ENCODE assay signal across 9 cellular contexts in genomic region chr16:84725481-84726078, GRCh38. TPM values are rescaled to one million over a fixed set of nuclear protein-coding genes. Genes with fewer than 3 reads are reported as not detected.
DNase-seq lines count a peak whose midpoint lies in the region; ATAC-seq and TF ChIP-seq lines count a peak whose summit lies in the region.
"Had no signal": no experiment of that assay in that cellular context is flagged by ENCODE, and none has a peak within 500 bp of the region (broad histone marks: within the 10 kb centered on the region; RNA-seq: fewer than 3 reads in every experiment).

No MANE protein-coding gene starts in this region.

- no peaks in the 10 kb centered on the region for H3K9me3 Mint-ChIP-seq in HFFc6
- no peaks in the 10 kb centered on the region for H3K9me3 Mint-ChIP-seq in activated T-helper 17 cell treated with anti-CD3 and anti-CD28 coated beads, Interleukin-2, amount 50 U/mL, for 72 hours
- H3K9me3 Mint-ChIP-seq in mesothelial cell of epicardium = no peaks in the 10 kb centered on the region
- H3K9me3 Mint-ChIP-seq: activated T-helper 2 cell treated with anti-CD3 and anti-CD28 coated beads, Interferon-gamma antibody, Interleukin-2, Interleukin-4, amounts not matched to agents 10 μg/mL and 5 μg/mL and 100 μg/mL, durations not matched to agents 14 hours and 24 hours and 36 hours had no signal

- DNase-seq in HFFc6 = no peak
- no peak for DNase-seq in mesothelial cell of epicardium (ENCODE audit: low spot score in 2 of 2, unreplicated experiment in 2 of 2)
- DNase-seq in SHP77 (lab: John Stamatoyannopoulos, UW) = no peak
- DNase-seq in substantia nigra (lab: John Stamatoyannopoulos, UW) = no peak

- H3K36me3 Mint-ChIP-seq in HFFc6 (ENCODE audit: low read depth) (peaks cover 5% of the 10 kb centered on the region; the same call in 1 of the 2 replicates), mesothelial cell of epicardium (peaks cover 7% of the 10 kb centered on the region)
- peaks cover 29% of the 10 kb centered on the region for H3K36me3 Mint-ChIP-seq in activated T-helper 17 cell treated with anti-CD3 and anti-CD28 coated beads, Interleukin-2, amount 50 U/mL, for 72 hours (ENCODE audit: low read depth)

- no peaks in the 10 kb centered on the region for H3K27me3 Mint-ChIP-seq in HFFc6 (ENCODE audit: insufficient read depth)
- H3K27me3 Mint-ChIP-seq in activated T-helper 17 cell treated with anti-CD3 and anti-CD28 coated beads, Interleukin-2, amount 50 U/mL, for 72 hours = no peaks in the 10 kb centered on the region
- H3K27me3 Mint-ChIP-seq in mesothelial cell of epicardium (ENCODE audit: low read depth) = no peaks in the 10 kb centered on the region

- H3K27ac ChIP-seq in C4-2B (peak overlapping the region; percentile 57), substantia nigra (ENCODE audit: low read depth, low read length, poor library complexity, severe bottlenecking) (no peak overlapping the region)

- H3K27ac Mint-ChIP-seq in HFFc6 (peak overlapping the region; percentile 72; the same call in 1 of the 2 replicates), mesothelial cell of epicardium (peak overlapping the region; percentile 89)
- no peak overlapping the region for H3K27ac Mint-ChIP-seq in activated T-helper 17 cell treated with anti-CD3 and anti-CD28 coated beads, Interleukin-2, amount 50 U/mL, for 72 hours
- H3K27ac Mint-ChIP-seq: activated T-helper 2 cell treated with anti-CD3 and anti-CD28 coated beads, Interferon-gamma antibody, Interleukin-2, Interleukin-4, amounts not matched to agents 10 μg/mL and 5 μg/mL and 100 μg/mL, durations not matched to agents 14 hours and 24 hours and 36 hours had no signal

- H3K4me3 Mint-ChIP-seq in HFFc6 (no peak overlapping the region), mesothelial cell of epicardium (no peak overlapping the region)
- H3K4me3 Mint-ChIP-seq in activated T-helper 17 cell treated with anti-CD3 and anti-CD28 coated beads, Interleukin-2, amount 50 U/mL, for 72 hours = peak overlapping the region; percentile 56

- ATAC-seq in activated T-helper 17 cell treated with anti-CD3 and anti-CD28 coated beads, Interleukin-2, amount 50 U/mL, for 72 hours (replicated peaks) = no peak
- ATAC-seq in HG02571 (IDR thresholded peaks at IDR 0.05; ENCODE audit: unreplicated experiment) = no peak
- no peak for ATAC-seq in HG03135 (IDR thresholded peaks at IDR 0.05; ENCODE audit: unreplicated experiment)

- TF ChIP-seq CTCF in C4-2B (conservative IDR thresholded peaks at IDR 0.05) (0 out of 2 replicates have a peak, but pooled peaks have one; percentile 54), HFFc6 (IDR thresholded peaks at IDR 0.05) (no peak), mesothelial cell of epicardium (IDR thresholded peaks at IDR 0.05; ENCODE audit: unreplicated experiment) (no peak)

- H3K4me1 Mint-ChIP-seq in HFFc6 (ENCODE audit: low read depth) (peaks cover 81% of the 10 kb centered on the region), mesothelial cell of epicardium (peaks cover 57% of the 10 kb centered on the region)
- H3K4me1 Mint-ChIP-seq in activated T-helper 17 cell treated with anti-CD3 and anti-CD28 coated beads, Interleukin-2, amount 50 U/mL, for 72 hours = peaks cover 33% of the 10 kb centered on the region

RNA-seq across cellular contexts. Expression of gene USP10, which starts 25.8 kb away (rescaled TPM):
- 100 to 1,000 TPM in 2 of 6 experiments, 10 to 100 TPM in 4; 83.2 to 106 (median 92.3) TPM for total RNA-seq in HFFc6 (2021; fragmentation: NEBNext Ultra II Directional; extraction: Animal tissue kit (Norgen Biotek cat#: 25700))
- 100 to 1,000 TPM in 1 of 2 donors, 10 to 100 TPM in 1; 93.4 to 127 TPM for total RNA-seq in activated T-helper 17 cell treated with anti-CD3 and anti-CD28 coated beads, Interleukin-2, amount 50 U/mL, for 72 hours
- total RNA-seq in mesothelial cell of epicardium = 118 to 128 TPM (median 124 TPM) in 3 replicates
